9 cellular contexts compared by ENCODE assay signal in genomic region chr17:31509095-31509804, GRCh38.
DNase-seq lines count a peak whose midpoint lies in the region; ATAC-seq and TF ChIP-seq lines count a peak whose summit lies in the region.
"Had no signal": no experiment of that assay in that cellular context is flagged by ENCODE, and none has a peak within 500 bp of the region (broad histone marks: within the 10 kb centered on the region; RNA-seq: fewer than 3 reads in every experiment).

No MANE protein-coding gene starts in this region.

- H3K36me3 Mint-ChIP-seq in activated T-cell treated with anti-CD3 and anti-CD28 coated beads, Interleukin-2, amount 50 U/mL, for 4 hours (ENCODE audit: insufficient read depth): no peaks in the 10 kb centered on the region
- H3K36me3 Mint-ChIP-seq in osteocyte (ENCODE audit: unreplicated experiment): no peaks in the 10 kb centered on the region

- H3K27ac ChIP-seq in cardiac muscle cell: peak overlapping the region; percentile 49
- H3K27ac ChIP-seq in thymus (ENCODE audit: low read depth): peak overlapping the region; percentile 91

- no peak overlapping the region for H3K27ac Mint-ChIP-seq in osteocyte (ENCODE audit: unreplicated experiment)

- no peak for DNase-seq in activated T-cell treated with anti-CD3 and anti-CD28 coated beads, Interleukin-2, amount 50 U/mL, for 4 hours
- no peak for DNase-seq in activated T-cell treated with anti-CD3 and anti-CD28 coated beads, Interleukin-2, amount 50 U/mL, for 1 hour
- DNase-seq in NOMO-1 treated with DMSO at 0.1 percent for 48 hours (lab: John Stamatoyannopoulos, UW; ENCODE audit: unreplicated experiment) (peak; percentile 49), cardiac muscle cell (ENCODE audit: low read depth in 1 of 2, low spot score in 1 of 2) (no peak), osteocyte (ENCODE audit: extremely low spot score, unreplicated experiment) (no peak), HT-29 (ENCODE audit: low spot score) (no peak)
- DNase-seq in central memory CD4-positive, alpha-beta T cell: no peak
- DNase-seq: AML-193 had no signal

- H3K27me3 ChIP-seq in cardiac muscle cell (no peaks in the 10 kb centered on the region), thymus (ENCODE audit: control insufficient read depth, insufficient read depth) (no peaks in the 10 kb centered on the region)

- H3K4me1 ChIP-seq in cardiac muscle cell (ENCODE audit: low read depth): peaks cover 19% of the 10 kb centered on the region
- peaks cover 26% of the 10 kb centered on the region for H3K4me1 ChIP-seq in thymus (ENCODE audit: control insufficient read depth, insufficient read depth, low read length)

- peak; percentile 4 to 13 for ATAC-seq in activated T-cell treated with anti-CD3 and anti-CD28 coated beads, Interleukin-2, amount 50 U/mL, for 4 hours

- no peaks in the 10 kb centered on the region for H3K36me3 ChIP-seq in cardiac muscle cell
- H3K36me3 ChIP-seq in thymus (ENCODE audit: control insufficient read depth, insufficient read depth): no peaks in the 10 kb centered on the region

- no peak for TF ChIP-seq CTCF in cardiac muscle cell (IDR thresholded peaks at IDR 0.05; ENCODE audit: low read depth, low read length)
- no peak for TF ChIP-seq CTCF in osteocyte (IDR thresholded peaks at IDR 0.05)

- H3K9me3 ChIP-seq in cardiac muscle cell (ENCODE audit: low read depth) (no peaks in the 10 kb centered on the region), thymus (ENCODE audit: control insufficient read depth) (no peaks in the 10 kb centered on the region)

- H3K4me3 ChIP-seq in cardiac muscle cell: no peak overlapping the region
- peak overlapping the region; percentile 21 for H3K4me3 ChIP-seq in thymus (ENCODE audit: low read length)

- H3K4me3 Mint-ChIP-seq in activated T-cell treated with anti-CD3 and anti-CD28 coated beads, Interleukin-2, amount 50 U/mL, for 4 hours: peak overlapping the region; percentile 95
- no peak overlapping the region for H3K4me3 Mint-ChIP-seq in osteocyte (ENCODE audit: unreplicated experiment)

- no peaks in the 10 kb centered on the region for H3K27me3 Mint-ChIP-seq in activated T-cell treated with anti-CD3 and anti-CD28 coated beads, Interleukin-2, amount 50 U/mL, for 4 hours (ENCODE audit: low read depth)
- peaks cover 20% of the 10 kb centered on the region for H3K27me3 Mint-ChIP-seq in osteocyte (ENCODE audit: unreplicated experiment)

- no peaks in the 10 kb centered on the region for H3K9me3 Mint-ChIP-seq in activated T-cell treated with anti-CD3 and anti-CD28 coated beads, Interleukin-2, amount 50 U/mL, for 4 hours
- H3K9me3 Mint-ChIP-seq in osteocyte (ENCODE audit: unreplicated experiment): no peaks in the 10 kb centered on the region

- 52% methylated on average over 13 of the region's 13 CpGs for WGBS in thymus

- H3K4me1 Mint-ChIP-seq in activated T-cell treated with anti-CD3 and anti-CD28 coated beads, Interleukin-2, amount 50 U/mL, for 4 hours (ENCODE audit: low read depth): peaks cover 65% of the 10 kb centered on the region
- H3K4me1 Mint-ChIP-seq in osteocyte (ENCODE audit: unreplicated experiment): no peaks in the 10 kb centered on the region
